ENCODE assay signal across 20 cellular contexts in the genomic region with DNA sequence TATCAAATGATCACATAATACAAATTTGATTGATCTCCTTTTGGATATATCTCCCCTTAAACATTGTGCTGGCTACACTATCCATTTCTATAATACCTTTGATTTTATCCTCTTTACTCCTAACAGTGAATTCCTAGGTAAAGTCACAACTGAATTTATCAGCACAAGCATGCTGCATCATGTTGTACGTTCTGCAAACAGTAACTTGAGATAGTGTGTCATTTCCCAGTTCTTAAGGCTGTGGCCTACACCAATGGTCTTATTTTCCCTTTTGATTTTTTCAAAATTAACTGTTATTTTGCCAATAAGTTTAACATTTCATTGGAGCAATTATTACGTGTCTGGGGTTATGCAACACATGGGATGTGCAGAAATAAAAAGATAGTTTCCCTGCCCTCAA. TPM values are rescaled to one million over a fixed set of nuclear protein-coding genes. Genes with fewer than 3 reads are reported as not detected.
DNase-seq lines count a peak whose midpoint lies in the region; ATAC-seq, FAIRE-seq and TF ChIP-seq lines count a peak whose summit lies in the region.
"Had no signal": no experiment of that assay in that cellular context is flagged by ENCODE, and none has a peak within 500 bp of the region (broad histone marks: within the 10 kb centered on the region; RNA-seq: fewer than 3 reads in every experiment).

No MANE protein-coding gene starts in this region.

- TF ChIP-seq POLR2A in prostate gland (IDR thresholded peaks at IDR 0.05) (no peak), gastrocnemius medialis (IDR thresholded peaks at IDR 0.05) (no peak)

- POLR2A ChIA-PET in RWPE1 (lab: Yijun Ruan, JAX; ENCODE audit: low non-redundant PET) = no interaction called here

- in situ Hi-C loops in gastrocnemius medialis (cut with MboI; ENCODE audit: low sequenced_read_pairs in 4 of 4) = no loop called here

- CTCF ChIA-PET in activated naive CD4-positive, alpha-beta T cell treated with anti-CD3 and anti-CD28 coated beads for 36 hours (lab: Charles Lee) = interaction anchor here (1.2 kb wide), 1 partner anchor 114 kb away, joined by 3 read pairs; no protein-coding TSS in a partner anchor
- CTCF ChIA-PET in RWPE1 (lab: Yijun Ruan, JAX) = interaction anchor here (1.0 kb wide), 1 partner anchor 11 kb away, joined by 5 read pairs; no protein-coding TSS in a partner anchor

- TF ChIP-seq CTCF in RWPE1 (conservative IDR thresholded peaks at IDR 0.05; ENCODE audit: low read depth) (no peak), bronchial epithelial cell (IDR thresholded peaks at IDR 0.05; ENCODE audit: insufficient read depth, low read length, severe bottlenecking) (no peak), prostate gland (IDR thresholded peaks at IDR 0.05) (no peak), gastrocnemius medialis (IDR thresholded peaks at IDR 0.05 in 4 of 5, conservative IDR thresholded peaks at IDR 0.05 in 1 of 5) (no peak)

- peaks cover 31% of the 10 kb centered on the region for H3K36me3 Mint-ChIP-seq in activated naive CD4-positive, alpha-beta T cell treated with anti-CD3 and anti-CD28 coated beads for 36 hours (ENCODE audit: low read depth)

- H3K27me3 Mint-ChIP-seq in activated naive CD4-positive, alpha-beta T cell treated with anti-CD3 and anti-CD28 coated beads for 36 hours (ENCODE audit: low read depth) = no peaks in the 10 kb centered on the region

- peak overlapping the region; percentile 22 for H3K4me3 Mint-ChIP-seq in activated naive CD4-positive, alpha-beta T cell treated with anti-CD3 and anti-CD28 coated beads for 36 hours
- H3K4me3 Mint-ChIP-seq: naive B cell had no signal

- H3K27me3 ChIP-seq in bronchial epithelial cell (ENCODE audit: control insufficient read depth, insufficient read depth, low read length) (no peaks in the 10 kb centered on the region), prostate gland (replicated peaks; ENCODE audit: insufficient read depth) (no peaks in the 10 kb centered on the region), gastrocnemius medialis (no peaks in the 10 kb centered on the region)
- H3K27me3 ChIP-seq: colonic mucosa had no signal

- 23% methylated on average over 2 of the region's 2 CpGs for WGBS in prostate gland

- peaks cover 98% of the 10 kb centered on the region for H3K4me1 Mint-ChIP-seq in activated naive CD4-positive, alpha-beta T cell treated with anti-CD3 and anti-CD28 coated beads for 36 hours (ENCODE audit: low read depth)

- no peak for DNase-seq in activated naive CD4-positive, alpha-beta T cell treated with anti-CD3 and anti-CD28 coated beads for 36 hours
- DNase-seq in activated naive CD4-positive, alpha-beta T cell (lab: John Stamatoyannopoulos, UW) = no peak
- DNase-seq in RWPE1 (ENCODE audit: low spot score) (peak; percentile 38), bronchial epithelial cell (ENCODE audit: low read depth) (peak; percentile 92), prostate gland (ENCODE audit: low spot score) (peak; percentile 34), NCI-H69 (lab: John Stamatoyannopoulos, UW) (no peak), gastrocnemius medialis (no peak), NCI-H2081 treated with DMSO at 0.1 percent for 48 hours (lab: John Stamatoyannopoulos, UW) (no peak)
- DNase-seq: activated CD4-positive, CD25-positive, alpha-beta regulatory T cell treated with anti-CD3 and anti-CD28 coated beads, Interleukin-2, amount 50 U/mL, for 72 hours; Caco-2; colonic mucosa; glutamatergic neuron; naive B cell; NCI-H1436 treated with DMSO at 0.1 percent for 48 hours; posterior cingulate gyrus; SHP77 treated with DMSO at 0.1 percent for 48 hours; stimulated activated CD4-positive, alpha-beta T cell treated with anti-CD3 and anti-CD28 coated beads, Interleukin-4, amount 100 ng/mL, for 24 hours had no signal

- no peaks in the 10 kb centered on the region for H3K9me3 ChIP-seq in prostate gland
- H3K9me3 ChIP-seq in gastrocnemius medialis = no peaks in the 10 kb centered on the region
- H3K9me3 ChIP-seq: Caco-2, colonic mucosa, thoracic aorta had no signal

- H3K9me3 Mint-ChIP-seq in activated naive CD4-positive, alpha-beta T cell treated with anti-CD3 and anti-CD28 coated beads for 36 hours = peaks cover 8% of the 10 kb centered on the region
- H3K9me3 Mint-ChIP-seq: naive B cell had no signal

- no peak overlapping the region for H3K4me3 ChIP-seq in bronchial epithelial cell (ENCODE audit: low read depth, low read length)
- H3K4me3 ChIP-seq in prostate gland = no peak overlapping the region
- no peak overlapping the region for H3K4me3 ChIP-seq in gastrocnemius medialis
- H3K4me3 ChIP-seq: colonic mucosa, lung, thoracic aorta had no signal

- intact Hi-C loops in activated naive CD4-positive, alpha-beta T cell treated with anti-CD3 and anti-CD28 coated beads for 36 hours (cut with micrococcal nuclease) = no loop called here
- intact Hi-C loops in prostate gland (cut with DNase I) = no loop called here
- intact Hi-C loops in gastrocnemius medialis (cut with DNase I; ENCODE audit: low total_unique reads) = no loop called here

- peak overlapping the region; percentile 97 for H3K27ac Mint-ChIP-seq in activated naive CD4-positive, alpha-beta T cell treated with anti-CD3 and anti-CD28 coated beads for 36 hours
- H3K27ac Mint-ChIP-seq: naive B cell had no signal

- H3K27ac ChIP-seq in RWPE1 = no peak overlapping the region
- H3K27ac ChIP-seq in prostate gland = peak overlapping the region; percentile 37 to 41
- peak overlapping the region in 2 of 4 donors; percentile 54 to 55 for H3K27ac ChIP-seq in gastrocnemius medialis
- H3K27ac ChIP-seq: colonic mucosa, thoracic aorta had no signal

- no peaks in the 10 kb centered on the region for H3K36me3 ChIP-seq in bronchial epithelial cell (ENCODE audit: control insufficient read depth, insufficient read depth, low read length)
- H3K36me3 ChIP-seq in prostate gland = no peaks in the 10 kb centered on the region
- no peaks in the 10 kb centered on the region for H3K36me3 ChIP-seq in gastrocnemius medialis
- H3K36me3 ChIP-seq: colonic mucosa, thoracic aorta had no signal

- ATAC-seq in gastrocnemius medialis = no peak

- H3K4me1 ChIP-seq in prostate gland (replicated peaks) (peaks cover 5% of the 10 kb centered on the region), gastrocnemius medialis (peaks cover 22 to 44% of the 10 kb centered on the region in 2 donors)
- H3K4me1 ChIP-seq: Caco-2, colonic mucosa had no signal

- no peak for FAIRE-seq in bronchial epithelial cell (lab: Jason Lieb, UNC)
- FAIRE-seq: astrocyte had no signal

RNA-seq across cellular contexts. Expression of a gene that starts 24.8 kb away (rescaled TPM):
- 100 to 1,000 TPM; 149 to 158 TPM for total RNA-seq in activated naive CD4-positive, alpha-beta T cell treated with anti-CD3 and anti-CD28 coated beads for 36 hours
- total RNA-seq in bronchial epithelial cell = 24.5 and 52.6 TPM in 2 replicates
- 10 to 100 TPM; 27.6 to 33.9 TPM for total RNA-seq in prostate gland
- total RNA-seq in gastrocnemius medialis = 10 to 100 TPM; 11.3 to 32.4 (median 16.6) TPM

Comparison
In these comparisons a context has a peak if more than half of its experiments do, and no peak if none do; other contexts are left out.
1. DNase-seq: peak in RWPE1 (single experiment), bronchial epithelial cell (single experiment) and prostate gland (single experiment); none in activated naive CD4-positive, alpha-beta T cell treated with anti-CD3 and anti-CD28 coated beads for 36 hours (single experiment), activated naive CD4-positive, alpha-beta T cell (0 of 4), NCI-H69 (single experiment), gastrocnemius medialis (0 of 2) and NCI-H2081 treated with DMSO at 0.1 percent for 48 hours (single experiment).